Comparison of ENCODE assay signal across 8 cellular contexts in genomic region chr4:120977435-120977997, GRCh38. TPM values are rescaled to one million over a fixed set of nuclear protein-coding genes. Genes with fewer than 3 reads are reported as not detected.
DNase-seq lines count a peak whose midpoint lies in the region; ATAC-seq and TF ChIP-seq lines count a peak whose summit lies in the region.

No MANE protein-coding gene starts in this region.

- H3K4me3 ChIP-seq in spleen: no peak overlapping the region

- DNase-seq in DMS153 treated with DMSO at 0.1 percent for 48 hours (lab: John Stamatoyannopoulos, UW; ENCODE audit: unreplicated experiment): peak; percentile 7
- no peak for DNase-seq in DMS153 (lab: John Stamatoyannopoulos, UW)
- DNase-seq in HPDE6-E6E7 (ENCODE audit: extremely low spot score): peak; percentile 10
- DNase-seq in iPS-NIHi7 (ENCODE audit: extremely low spot score): peak; percentile 65
- DNase-seq in mesenteric fat pad (ENCODE audit: low spot score): no peak
- DNase-seq in spleen: no peak

- intact Hi-C loops in spleen (cut with DNase I; ENCODE audit: low total_unique reads): loop anchor here (10.0 kb wide), 1 partner anchor 263 kb away; no protein-coding TSS in a partner anchor

- H3K27ac ChIP-seq in VCaP (no peak overlapping the region), spleen (no peak overlapping the region)

- no peak for TF ChIP-seq POLR2A in spleen (IDR thresholded peaks at IDR 0.05)

- no peaks in the 10 kb centered on the region for H3K36me3 ChIP-seq in spleen

- peak; percentile 87 for ATAC-seq in GM21367 (IDR thresholded peaks at IDR 0.05; ENCODE audit: unreplicated experiment)

- TF ChIP-seq CTCF in VCaP (conservative IDR thresholded peaks at IDR 0.05): peak; percentile 53
- TF ChIP-seq CTCF in spleen (IDR thresholded peaks at IDR 0.05 in 8 of 11, conservative IDR thresholded peaks at IDR 0.05 in 3 of 11): peak in 5 of 11 experiments; percentile 16 to 43 (median 31)

- no peaks in the 10 kb centered on the region for H3K9me3 ChIP-seq in spleen

- no peaks in the 10 kb centered on the region for H3K27me3 ChIP-seq in spleen (replicated peaks in 1 of 7)

- H3K4me1 ChIP-seq in spleen: no peaks in the 10 kb centered on the region

- WGBS in spleen, 5 donors: 48 to 71% (median 61%) methylated on average over 2 of the region's 2 CpGs

RNA-seq across cellular contexts. Expression of gene PRDM5, which starts 55.0 kb away (rescaled TPM):
- total RNA-seq in mesenteric fat pad (9.6 TPM), spleen (10 to 100 TPM in 4 of 7 donors, 1 to 10 TPM in 3; 5.1 to 14.5 (median 10.3) TPM)
- 1 to 10 TPM in 1 of 3 donors, under 1 TPM in 2; 0.50 to 1.5 (median 0.57) TPM for polyA plus RNA-seq in spleen

Comparison
In these comparisons a context has a peak if more than half of its experiments do, and no peak if none do; other contexts are left out.
1. DNase-seq: peak in DMS153 treated with DMSO at 0.1 percent for 48 hours (single experiment), HPDE6-E6E7 (single experiment) and iPS-NIHi7 (single experiment); none in DMS153 (single experiment), mesenteric fat pad (single experiment) and spleen (single experiment).